In genomic region chr11:67617243-67617953, GRCh38 we compare ENCODE assay signal across 19 cellular contexts. TPM values are rescaled to one million over a fixed set of nuclear protein-coding genes. Genes with fewer than 3 reads are reported as not detected.
DNase-seq lines count a peak whose midpoint lies in the region; ATAC-seq and TF ChIP-seq lines count a peak whose summit lies in the region.
"Had no signal": no experiment of that assay in that cellular context is flagged by ENCODE, and none has a peak within 500 bp of the region (broad histone marks: within the 10 kb centered on the region; RNA-seq: fewer than 3 reads in every experiment).

No MANE protein-coding gene starts in this region.

- WGBS in sigmoid colon, 2 donors: 82 to 83% methylated on average over 7 of the region's 7 CpGs

- H3K9me2 ChIP-seq in PC-3 (replicated peaks; ENCODE audit: low read length): no peaks in the 10 kb centered on the region

- no peak overlapping the region for H3K9ac ChIP-seq in PC-3 (ENCODE audit: low read length)

- H3K36me3 ChIP-seq in PC-3 (ENCODE audit: low read depth, low read length) (peaks cover under 1% of the 10 kb centered on the region; the same call in 1 of the 2 replicates), sigmoid colon (peaks cover 2 to 10% (median 4%) of the 10 kb centered on the region in 4 donors)

- no peaks in the 10 kb centered on the region for H3F3A ChIP-seq in PC-3 (ENCODE audit: low read length, unreplicated experiment)

- TF ChIP-seq EP300 in sigmoid colon (IDR thresholded peaks at IDR 0.05): no peak

- no peak for ATAC-seq in PC-3
- ATAC-seq in left ventricle myocardium superior: peak; percentile 29
- ATAC-seq in stimulated activated effector memory CD8-positive, alpha-beta T cell treated with anti-CD3 and anti-CD28 coated beads, Interleukin-12 subunit alpha, Interleukin-12 subunit beta, amount 100 ng/mL, for 72 hours: no peak
- ATAC-seq: A549, HCT116 had no signal

- DNase-seq in activated CD4-positive, alpha-beta memory T cell treated with anti-CD3 and anti-CD28 coated beads, Interleukin-2, amount 10 ng/mL, durations not matched to agents 7 days and 5 days: no peak
- no peak for DNase-seq in activated CD4-positive, alpha-beta memory T cell treated with anti-CD3 and anti-CD28 coated beads for 36 hours
- no peak for DNase-seq in PC-3
- no peak for DNase-seq in left ventricle myocardium superior
- DNase-seq in stimulated activated effector memory CD8-positive, alpha-beta T cell treated with anti-CD3 and anti-CD28 coated beads, Interleukin-12 subunit alpha, Interleukin-12 subunit beta, amount 100 ng/mL, for 72 hours (ENCODE audit: low spot score in 2 of 2): no peak
- DNase-seq in sigmoid colon: no peak
- no peak for DNase-seq in germinal center (ENCODE audit: low spot score)
- DNase-seq in kidney glomerular epithelial cell (lab: John Stamatoyannopoulos, UW): no peak
- DNase-seq: foreskin melanocyte; mesenchymal stem cell; NCI-H2081 treated with DMSO at 0.1 percent for 48 hours; NCI-H526 treated with DMSO at 0.1 percent for 48 hours; stimulated activated CD4-positive, alpha-beta T cell treated with anti-CD3 and anti-CD28 coated beads, Interleukin-4, amount 100 ng/mL, for 24 hours; upper lobe of left lung had no signal

- no peak overlapping the region for H3K4me2 ChIP-seq in PC-3 (ENCODE audit: low read length)
- H3K4me2 ChIP-seq: A549 had no signal

- H3K27me3 Mint-ChIP-seq in activated CD4-positive, alpha-beta memory T cell treated with anti-CD3 and anti-CD28 coated beads, Interleukin-2, amount 10 ng/mL, durations not matched to agents 7 days and 5 days: peaks cover 3% of the 10 kb centered on the region
- H3K27me3 Mint-ChIP-seq in activated CD4-positive, alpha-beta memory T cell treated with anti-CD3 and anti-CD28 coated beads for 36 hours: no peaks in the 10 kb centered on the region

- no peak overlapping the region for H3K27ac ChIP-seq in PC-3 (ENCODE audit: low read length)
- H3K27ac ChIP-seq in sigmoid colon: no peak overlapping the region
- H3K27ac ChIP-seq: A549, upper lobe of left lung had no signal

- H3K4me3 ChIP-seq in PC-3 (ENCODE audit: low read length): no peak overlapping the region
- H3K4me3 ChIP-seq in sigmoid colon: no peak overlapping the region
- H3K4me3 ChIP-seq: A549, upper lobe of left lung had no signal

- no peaks in the 10 kb centered on the region for H3K9me3 Mint-ChIP-seq in activated CD4-positive, alpha-beta memory T cell treated with anti-CD3 and anti-CD28 coated beads, Interleukin-2, amount 10 ng/mL, durations not matched to agents 7 days and 5 days
- no peaks in the 10 kb centered on the region for H3K9me3 Mint-ChIP-seq in activated CD4-positive, alpha-beta memory T cell treated with anti-CD3 and anti-CD28 coated beads for 36 hours
- H3K9me3 Mint-ChIP-seq in stimulated activated effector memory CD8-positive, alpha-beta T cell treated with anti-CD3 and anti-CD28 coated beads, Interleukin-12 subunit alpha, Interleukin-12 subunit beta, amount 100 ng/mL, for 72 hours: no peaks in the 10 kb centered on the region

- H3K79me2 ChIP-seq in PC-3 (ENCODE audit: low read length): no peaks in the 10 kb centered on the region

- H3K27me3 ChIP-seq in PC-3 (ENCODE audit: low read length): no peaks in the 10 kb centered on the region
- peaks cover 8 to 26% (median 25%) of the 10 kb centered on the region in 3 donors for H3K27me3 ChIP-seq in sigmoid colon
- H3K27me3 ChIP-seq: upper lobe of left lung had no signal

- no peak overlapping the region for H3K4me3 Mint-ChIP-seq in activated CD4-positive, alpha-beta memory T cell treated with anti-CD3 and anti-CD28 coated beads, Interleukin-2, amount 10 ng/mL, durations not matched to agents 7 days and 5 days
- H3K4me3 Mint-ChIP-seq in activated CD4-positive, alpha-beta memory T cell treated with anti-CD3 and anti-CD28 coated beads for 36 hours: no peak overlapping the region
- H3K4me3 Mint-ChIP-seq in stimulated activated effector memory CD8-positive, alpha-beta T cell treated with anti-CD3 and anti-CD28 coated beads, Interleukin-12 subunit alpha, Interleukin-12 subunit beta, amount 100 ng/mL, for 72 hours: peak overlapping the region; percentile 78

- H3K4me1 ChIP-seq in PC-3 (ENCODE audit: insufficient read depth, low read length): no peaks in the 10 kb centered on the region
- H3K4me1 ChIP-seq in sigmoid colon: peaks cover 0 to 16% (median 11%) of the 10 kb centered on the region in 4 donors
- H3K4me1 ChIP-seq: A549 had no signal

- H2AFZ ChIP-seq in PC-3 (ENCODE audit: low read length): no peak overlapping the region

- TF ChIP-seq POLR2A in sigmoid colon (IDR thresholded peaks at IDR 0.05): no peak

- no peak for TF ChIP-seq CTCF in PC-3 (conservative IDR thresholded peaks at IDR 0.05; ENCODE audit: low read depth, low read length)
- no peak for TF ChIP-seq CTCF in sigmoid colon (IDR thresholded peaks at IDR 0.05)

- no peaks in the 10 kb centered on the region for H4K20me1 ChIP-seq in PC-3 (ENCODE audit: low read length)

- peaks cover 10% of the 10 kb centered on the region for H3K36me3 Mint-ChIP-seq in activated CD4-positive, alpha-beta memory T cell treated with anti-CD3 and anti-CD28 coated beads, Interleukin-2, amount 10 ng/mL, durations not matched to agents 7 days and 5 days (ENCODE audit: low read depth)
- H3K36me3 Mint-ChIP-seq in activated CD4-positive, alpha-beta memory T cell treated with anti-CD3 and anti-CD28 coated beads for 36 hours: no peaks in the 10 kb centered on the region
- peaks cover 19% of the 10 kb centered on the region for H3K36me3 Mint-ChIP-seq in stimulated activated effector memory CD8-positive, alpha-beta T cell treated with anti-CD3 and anti-CD28 coated beads, Interleukin-12 subunit alpha, Interleukin-12 subunit beta, amount 100 ng/mL, for 72 hours

- peak overlapping the region; percentile 36 for H3K27ac Mint-ChIP-seq in activated CD4-positive, alpha-beta memory T cell treated with anti-CD3 and anti-CD28 coated beads, Interleukin-2, amount 10 ng/mL, durations not matched to agents 7 days and 5 days
- no peak overlapping the region for H3K27ac Mint-ChIP-seq in activated CD4-positive, alpha-beta memory T cell treated with anti-CD3 and anti-CD28 coated beads for 36 hours
- H3K27ac Mint-ChIP-seq in stimulated activated effector memory CD8-positive, alpha-beta T cell treated with anti-CD3 and anti-CD28 coated beads, Interleukin-12 subunit alpha, Interleukin-12 subunit beta, amount 100 ng/mL, for 72 hours: peak overlapping the region; percentile 33

- POLR2A ChIA-PET in activated CD4-positive, alpha-beta memory T cell treated with anti-CD3 and anti-CD28 coated beads, Interleukin-2, amount 10 ng/mL, durations not matched to agents 7 days and 5 days (lab: Charles Lee): interaction anchor here (0.6 to 2.1 kb wide), 3 partner anchors 9 to 15 kb away, joined by 3 to 5 read pairs (median 5); partner anchors contain the start of gene NUDT8
- POLR2A ChIA-PET in activated CD4-positive, alpha-beta memory T cell treated with anti-CD3 and anti-CD28 coated beads for 36 hours (lab: Charles Lee): interaction anchor here (1.2 kb wide), 1 partner anchor 13 kb away, joined by 3 read pairs; no protein-coding TSS in a partner anchor
- POLR2A ChIA-PET in PC-3 (lab: Charles Lee; ENCODE audit: unreplicated experiment): no interaction called here

- no peaks in the 10 kb centered on the region for H3K9me3 ChIP-seq in PC-3 (ENCODE audit: low read length)
- H3K9me3 ChIP-seq in sigmoid colon: no peaks in the 10 kb centered on the region
- H3K9me3 ChIP-seq: A549, upper lobe of left lung had no signal

- intact Hi-C loops in activated CD4-positive, alpha-beta memory T cell treated with anti-CD3 and anti-CD28 coated beads for 36 hours (cut with micrococcal nuclease): no loop called here
- intact Hi-C loops in PC-3 (cut with micrococcal nuclease) (no loop called here), left ventricle myocardium superior (cut with micrococcal nuclease) (no loop called here), sigmoid colon (cut with DNase I) (no loop called here)

- BruUV-seq in PC-3 (replicated peaks; lab: Mats Ljungman, UMichigan): TSS peak; percentile 24

- CTCF ChIA-PET in activated CD4-positive, alpha-beta memory T cell treated with anti-CD3 and anti-CD28 coated beads, Interleukin-2, amount 10 ng/mL, durations not matched to agents 7 days and 5 days (lab: Charles Lee): interaction anchor here (0.9 to 1.8 kb wide), 3 partner anchors 9 to 12 kb away, joined by 3 to 11 read pairs (median 6); partner anchors contain the start of gene NUDT8
- CTCF ChIA-PET in activated CD4-positive, alpha-beta memory T cell treated with anti-CD3 and anti-CD28 coated beads for 36 hours (lab: Charles Lee): interaction anchor here (0.8 to 4.2 kb wide), 7 partner anchors 10 to 266 kb away, joined by 3 to 24 read pairs (median 3); partner anchors contain the start of gene NUDT8
- CTCF ChIA-PET in PC-3 (lab: Charles Lee): no interaction called here

- peaks cover 35% of the 10 kb centered on the region for H3K4me1 Mint-ChIP-seq in activated CD4-positive, alpha-beta memory T cell treated with anti-CD3 and anti-CD28 coated beads, Interleukin-2, amount 10 ng/mL, durations not matched to agents 7 days and 5 days
- peaks cover 23% of the 10 kb centered on the region for H3K4me1 Mint-ChIP-seq in activated CD4-positive, alpha-beta memory T cell treated with anti-CD3 and anti-CD28 coated beads for 36 hours (ENCODE audit: low read depth)
- peaks cover 36% of the 10 kb centered on the region for H3K4me1 Mint-ChIP-seq in stimulated activated effector memory CD8-positive, alpha-beta T cell treated with anti-CD3 and anti-CD28 coated beads, Interleukin-12 subunit alpha, Interleukin-12 subunit beta, amount 100 ng/mL, for 72 hours

RNA-seq across cellular contexts. Expression of gene NDUFV1, which starts 10.7 kb away (rescaled TPM):
- 100 to 1,000 TPM; 174 to 193 TPM for total RNA-seq in activated CD4-positive, alpha-beta memory T cell treated with anti-CD3 and anti-CD28 coated beads, Interleukin-2, amount 10 ng/mL, durations not matched to agents 7 days and 5 days
- total RNA-seq in activated CD4-positive, alpha-beta memory T cell treated with anti-CD3 and anti-CD28 coated beads for 36 hours: 100 to 1,000 TPM; 279 to 287 TPM
- total RNA-seq in PC-3 (2014; rRNA removed) (499 and 686 TPM in 2 replicates), left ventricle myocardium superior (768 TPM), sigmoid colon (100 to 1,000 TPM; 152 to 286 (median 203) TPM)
- polyA plus RNA-seq in sigmoid colon: 100 to 1,000 TPM; 169 to 268 (median 254) TPM

RNA-seq across cellular contexts. Expression of gene NUDT8, which starts 12.3 kb away (rescaled TPM):
- total RNA-seq in activated CD4-positive, alpha-beta memory T cell treated with anti-CD3 and anti-CD28 coated beads, Interleukin-2, amount 10 ng/mL, durations not matched to agents 7 days and 5 days: 10 to 100 TPM in 1 of 2 experiments, 1 to 10 TPM in 1; 9.3 to 10.8 TPM
- total RNA-seq in activated CD4-positive, alpha-beta memory T cell treated with anti-CD3 and anti-CD28 coated beads for 36 hours: 10 to 100 TPM; 23.3 to 24.3 TPM
- total RNA-seq in PC-3 (2014; rRNA removed) (36.3 and 50.6 TPM in 2 replicates), left ventricle myocardium superior (106 TPM), sigmoid colon (10 to 100 TPM in 1 of 4 donors, 1 to 10 TPM in 3; 3.6 to 10.9 (median 7.0) TPM)
- polyA plus RNA-seq in sigmoid colon: 10 to 100 TPM; 29.6 to 63.1 (median 51.1) TPM

RNA-seq across cellular contexts. Expression of gene TBX10, which starts 22.2 kb away (rescaled TPM):
- total RNA-seq in activated CD4-positive, alpha-beta memory T cell treated with anti-CD3 and anti-CD28 coated beads, Interleukin-2, amount 10 ng/mL, durations not matched to agents 7 days and 5 days: not detected
- not detected for total RNA-seq in activated CD4-positive, alpha-beta memory T cell treated with anti-CD3 and anti-CD28 coated beads for 36 hours
- total RNA-seq in PC-3 (2014; rRNA removed) (not detected in 2 replicates), left ventricle myocardium superior (0.37 TPM), sigmoid colon (not detected)
- 100 to 1,000 TPM in 1 of 3 donors, 10 to 100 TPM in 2; 15.8 to 109 (median 60.6) TPM for polyA plus RNA-seq in sigmoid colon
- total RNA-seq: G401, RPMI7951, skeletal muscle tissue, upper lobe of left lung had no signal
- polyA plus RNA-seq: A549 had no signal

RNA-seq across cellular contexts. Expression of gene ACY3, which starts 33.1 kb away (rescaled TPM):
- under 1 TPM; 0.18 to 0.25 TPM for total RNA-seq in activated CD4-positive, alpha-beta memory T cell treated with anti-CD3 and anti-CD28 coated beads, Interleukin-2, amount 10 ng/mL, durations not matched to agents 7 days and 5 days
- under 1 TPM; 0.29 to 0.33 TPM for total RNA-seq in activated CD4-positive, alpha-beta memory T cell treated with anti-CD3 and anti-CD28 coated beads for 36 hours
- total RNA-seq in PC-3 (2014; rRNA removed) (not detected in 2 replicates), left ventricle myocardium superior (not detected), sigmoid colon (not detected)
- 10 to 100 TPM; 12.4 to 16.6 (median 16.2) TPM for polyA plus RNA-seq in sigmoid colon
- total RNA-seq: G401, skeletal muscle tissue had no signal

RNA-seq across cellular contexts. Expression of gene GSTP1, which starts 33.8 kb away (rescaled TPM):
- 100 to 1,000 TPM; 195 to 198 TPM for total RNA-seq in activated CD4-positive, alpha-beta memory T cell treated with anti-CD3 and anti-CD28 coated beads, Interleukin-2, amount 10 ng/mL, durations not matched to agents 7 days and 5 days
- 100 to 1,000 TPM; 361 to 362 TPM for total RNA-seq in activated CD4-positive, alpha-beta memory T cell treated with anti-CD3 and anti-CD28 coated beads for 36 hours
- 1,049 and 1,154 TPM in 2 replicates for total RNA-seq in PC-3 (2014; rRNA removed)
- 360 TPM for total RNA-seq in left ventricle myocardium superior
- total RNA-seq in sigmoid colon: 100 to 1,000 TPM; 349 to 702 (median 499) TPM
- polyA plus RNA-seq in sigmoid colon: 100 to 1,000 TPM; 451 to 717 (median 599) TPM
